In genomic region chr19:12933287-12934072, GRCh38 we compare ENCODE assay signal across 7 cellular contexts. TPM values are rescaled to one million over a fixed set of nuclear protein-coding genes. Genes with fewer than 3 reads are reported as not detected.
DNase-seq lines count a peak whose midpoint lies in the region; ATAC-seq and TF ChIP-seq lines count a peak whose summit lies in the region.

Gene FARSA, minus strand, starts transcription at chr19:12933711. Its CDS starts 15 bp downstream, at chr19:12933696.

- H3K36me3 ChIP-seq in colonic mucosa = no peaks in the 10 kb centered on the region

- peak within 1 kb of the TSS; percentile 98 for H3K4me3 ChIP-seq in colonic mucosa

- TF ChIP-seq CTCF in colonic mucosa (IDR thresholded peaks at IDR 0.05) = no peak

- no peaks in the 10 kb centered on the region for H3K9me3 Mint-ChIP-seq in activated CD4-positive, alpha-beta T cell treated with anti-CD3 and anti-CD28 coated beads, Interleukin-2, amount 10 ng/mL, durations not matched to agents 24 days and 14 days

- ATAC-seq in GM18498 (IDR thresholded peaks at IDR 0.05; ENCODE audit: unreplicated experiment) (peak; percentile 52), HG03196 (IDR thresholded peaks at IDR 0.05; ENCODE audit: unreplicated experiment) (peak; percentile 42)

- H3K4me3 Mint-ChIP-seq in activated CD4-positive, alpha-beta T cell treated with anti-CD3 and anti-CD28 coated beads, Interleukin-2, amount 10 ng/mL, durations not matched to agents 24 days and 14 days = peak within 1 kb of the TSS; percentile 95

- DNase-seq in NCI-H524 (lab: John Stamatoyannopoulos, UW) (peak; percentile 82 to 94), colonic mucosa (peak; percentile 95)
- peak; percentile 96 for DNase-seq in activated CD4-positive, alpha-beta T cell treated with anti-CD3 and anti-CD28 coated beads, Interleukin-2, amount 10 ng/mL, durations not matched to agents 24 days and 14 days
- peak; percentile 72 to 84 (median 82) for DNase-seq in stimulated activated CD4-positive, alpha-beta T cell treated with anti-CD3 and anti-CD28 coated beads, Interleukin-1b, Interleukin-23, amount 100 ng/mL, for 24 hours (ENCODE audit: low read depth in 4 of 4, low spot score in 1 of 4)

- peaks cover 32% of the 10 kb centered on the region for H3K4me1 Mint-ChIP-seq in activated CD4-positive, alpha-beta T cell treated with anti-CD3 and anti-CD28 coated beads, Interleukin-2, amount 10 ng/mL, durations not matched to agents 24 days and 14 days

- H3K27ac ChIP-seq in colonic mucosa (peak within 1 kb of the TSS; percentile 34), layer of hippocampus (ENCODE audit: low read depth, low read length) (peak within 1 kb of the TSS; percentile 86)

- H3K4me1 ChIP-seq in colonic mucosa = peaks cover 10% of the 10 kb centered on the region

- no peaks in the 10 kb centered on the region for H3K9me3 ChIP-seq in colonic mucosa

- H3K27me3 Mint-ChIP-seq in activated CD4-positive, alpha-beta T cell treated with anti-CD3 and anti-CD28 coated beads, Interleukin-2, amount 10 ng/mL, durations not matched to agents 24 days and 14 days = no peaks in the 10 kb centered on the region

- intact Hi-C loops in activated CD4-positive, alpha-beta T cell treated with anti-CD3 and anti-CD28 coated beads, Interleukin-2, amount 10 ng/mL, durations not matched to agents 24 days and 14 days (cut with micrococcal nuclease) = loop anchor here (1.0 to 10.0 kb wide), 4 partner anchors 15 to 1481 kb away; partner anchors contain the start of genes DDX39A, GCDH, GET3 and SYCE2
- intact Hi-C loops in colonic mucosa (cut with DNase I) = no loop called here

- H3K27ac Mint-ChIP-seq in activated CD4-positive, alpha-beta T cell treated with anti-CD3 and anti-CD28 coated beads, Interleukin-2, amount 10 ng/mL, durations not matched to agents 24 days and 14 days = peak within 1 kb of the TSS; percentile 88

- peak within 1 kb of the TSS; percentile 76 to 94 for H3K9ac ChIP-seq in colonic mucosa (ENCODE audit: low read depth in 2 of 2, low read length in 2 of 2)

- H3K36me3 Mint-ChIP-seq in activated CD4-positive, alpha-beta T cell treated with anti-CD3 and anti-CD28 coated beads, Interleukin-2, amount 10 ng/mL, durations not matched to agents 24 days and 14 days (ENCODE audit: low read depth) = peaks cover 30% of the 10 kb centered on the region

- no peaks in the 10 kb centered on the region for H3K27me3 ChIP-seq in colonic mucosa
- H3K27me3 ChIP-seq in layer of hippocampus (ENCODE audit: control insufficient read depth, insufficient read depth, low read length) = no peaks in the 10 kb centered on the region

RNA-seq across cellular contexts. Expression of gene FARSA, which starts in this region (rescaled TPM):
- 202 and 208 TPM in 2 replicates for total RNA-seq in activated CD4-positive, alpha-beta T cell treated with anti-CD3 and anti-CD28 coated beads, Interleukin-2, amount 10 ng/mL, durations not matched to agents 24 days and 14 days
- total RNA-seq in colonic mucosa = 100 to 1,000 TPM in 1 of 2 donors, 10 to 100 TPM in 1; 46.9 to 111 TPM

Comparison
In these comparisons a context has a peak if more than half of its experiments do, and no peak if none do; other contexts are left out.
1. Peak in every context shown above with its lines: DNase-seq, ATAC-seq, H3K4me3 ChIP-seq and H3K27ac ChIP-seq.